ENCODE assay signal across 1 cellular context in the genomic region with DNA sequence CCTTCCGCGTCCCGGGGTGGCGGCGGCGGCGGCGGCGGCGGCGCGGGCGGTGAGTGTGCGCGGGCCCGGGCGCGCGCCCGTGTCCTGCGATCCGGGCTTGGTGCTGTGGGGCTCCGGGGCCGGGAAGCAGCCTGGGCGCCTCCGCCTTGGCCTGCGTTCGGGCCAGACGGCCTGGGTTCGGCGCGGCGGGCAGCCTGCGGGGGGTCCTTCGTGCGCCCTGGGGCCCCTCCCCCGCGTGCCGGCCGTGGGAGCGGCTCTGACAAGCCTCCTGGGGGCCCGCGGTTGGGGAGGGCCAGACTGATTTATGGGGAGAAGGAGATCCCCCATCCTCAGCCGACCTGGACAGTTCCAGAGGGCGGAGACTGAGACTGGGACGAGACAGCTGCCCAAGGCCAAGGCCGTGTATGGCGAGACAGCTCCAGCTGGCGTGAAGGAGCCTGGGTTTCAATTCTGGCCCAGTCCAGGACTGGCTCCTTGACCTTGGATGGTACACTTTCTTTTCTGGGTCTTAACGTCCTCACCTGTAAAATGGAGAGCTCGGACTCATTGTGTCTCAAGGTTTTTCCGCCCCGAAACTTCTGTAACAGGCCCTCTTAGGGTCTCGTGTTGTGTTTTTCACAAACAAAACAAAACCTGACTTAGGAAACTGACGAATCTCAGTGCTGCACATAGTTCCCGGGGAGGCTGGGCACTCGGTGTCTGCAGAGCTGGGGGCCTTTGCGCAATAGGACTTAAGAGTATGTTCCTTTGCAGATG.
TF ChIP-seq lines count a peak whose summit lies in the region.

No MANE protein-coding gene starts in this region.

TF ChIP-seq in GM12878, 131 proteins besides CTCF, POLR2A, EP300 and RAD21 (continued from another document):
- TF ChIP-seq, protein P1, sequence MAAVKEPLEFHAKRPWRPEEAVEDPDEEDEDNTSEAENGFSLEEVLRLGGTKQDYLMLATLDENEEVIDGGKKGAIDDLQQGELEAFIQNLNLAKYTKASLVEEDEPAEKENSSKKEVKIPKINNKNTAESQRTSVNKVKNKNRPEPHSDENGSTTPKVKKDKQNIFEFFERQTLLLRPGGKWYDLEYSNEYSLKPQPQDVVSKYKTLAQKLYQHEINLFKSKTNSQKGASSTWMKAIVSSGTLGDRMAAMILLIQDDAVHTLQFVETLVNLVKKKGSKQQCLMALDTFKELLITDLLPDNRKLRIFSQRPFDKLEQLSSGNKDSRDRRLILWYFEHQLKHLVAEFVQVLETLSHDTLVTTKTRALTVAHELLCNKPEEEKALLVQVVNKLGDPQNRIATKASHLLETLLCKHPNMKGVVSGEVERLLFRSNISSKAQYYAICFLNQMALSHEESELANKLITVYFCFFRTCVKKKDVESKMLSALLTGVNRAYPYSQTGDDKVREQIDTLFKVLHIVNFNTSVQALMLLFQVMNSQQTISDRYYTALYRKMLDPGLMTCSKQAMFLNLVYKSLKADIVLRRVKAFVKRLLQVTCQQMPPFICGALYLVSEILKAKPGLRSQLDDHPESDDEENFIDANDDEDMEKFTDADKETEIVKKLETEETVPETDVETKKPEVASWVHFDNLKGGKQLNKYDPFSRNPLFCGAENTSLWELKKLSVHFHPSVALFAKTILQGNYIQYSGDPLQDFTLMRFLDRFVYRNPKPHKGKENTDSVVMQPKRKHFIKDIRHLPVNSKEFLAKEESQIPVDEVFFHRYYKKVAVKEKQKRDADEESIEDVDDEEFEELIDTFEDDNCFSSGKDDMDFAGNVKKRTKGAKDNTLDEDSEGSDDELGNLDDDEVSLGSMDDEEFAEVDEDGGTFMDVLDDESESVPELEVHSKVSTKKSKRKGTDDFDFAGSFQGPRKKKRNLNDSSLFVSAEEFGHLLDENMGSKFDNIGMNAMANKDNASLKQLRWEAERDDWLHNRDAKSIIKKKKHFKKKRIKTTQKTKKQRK (IDR thresholded peaks at IDR 0.05; ENCODE audit: low read depth, low read length), result no peak
- no peak for TF ChIP-seq PML (IDR thresholded peaks at IDR 0.05; ENCODE audit: low read length)
- no peak; the same call in 1 of the 2 replicates for TF ChIP-seq RB1 (IDR thresholded peaks at IDR 0.05; ENCODE audit: borderline replicate concordance)
- TF ChIP-seq FOS (IDR thresholded peaks at IDR 0.05; ENCODE audit: borderline replicate concordance, extremely low read depth, insufficient read length), result no peak
- TF ChIP-seq SMARCA5 (IDR thresholded peaks at IDR 0.05), result no peak
- TF ChIP-seq HDAC6 (IDR thresholded peaks at IDR 0.05; ENCODE audit: unreplicated experiment), result no peak
- no peak for TF ChIP-seq TBL1XR1 (IDR thresholded peaks at IDR 0.05; ENCODE audit: low read depth, low read length)
- TF ChIP-seq, protein P2, sequence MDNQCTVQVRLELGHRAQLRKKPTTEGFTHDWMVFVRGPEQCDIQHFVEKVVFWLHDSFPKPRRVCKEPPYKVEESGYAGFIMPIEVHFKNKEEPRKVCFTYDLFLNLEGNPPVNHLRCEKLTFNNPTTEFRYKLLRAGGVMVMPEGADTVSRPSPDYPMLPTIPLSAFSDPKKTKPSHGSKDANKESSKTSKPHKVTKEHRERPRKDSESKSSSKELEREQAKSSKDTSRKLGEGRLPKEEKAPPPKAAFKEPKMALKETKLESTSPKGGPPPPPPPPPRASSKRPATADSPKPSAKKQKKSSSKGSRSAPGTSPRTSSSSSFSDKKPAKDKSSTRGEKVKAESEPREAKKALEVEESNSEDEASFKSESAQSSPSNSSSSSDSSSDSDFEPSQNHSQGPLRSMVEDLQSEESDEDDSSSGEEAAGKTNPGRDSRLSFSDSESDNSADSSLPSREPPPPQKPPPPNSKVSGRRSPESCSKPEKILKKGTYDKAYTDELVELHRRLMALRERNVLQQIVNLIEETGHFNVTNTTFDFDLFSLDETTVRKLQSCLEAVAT (IDR thresholded peaks at IDR 0.05), result peak; percentile 63
